12 cellular contexts compared by ENCODE assay signal in the genomic region with DNA sequence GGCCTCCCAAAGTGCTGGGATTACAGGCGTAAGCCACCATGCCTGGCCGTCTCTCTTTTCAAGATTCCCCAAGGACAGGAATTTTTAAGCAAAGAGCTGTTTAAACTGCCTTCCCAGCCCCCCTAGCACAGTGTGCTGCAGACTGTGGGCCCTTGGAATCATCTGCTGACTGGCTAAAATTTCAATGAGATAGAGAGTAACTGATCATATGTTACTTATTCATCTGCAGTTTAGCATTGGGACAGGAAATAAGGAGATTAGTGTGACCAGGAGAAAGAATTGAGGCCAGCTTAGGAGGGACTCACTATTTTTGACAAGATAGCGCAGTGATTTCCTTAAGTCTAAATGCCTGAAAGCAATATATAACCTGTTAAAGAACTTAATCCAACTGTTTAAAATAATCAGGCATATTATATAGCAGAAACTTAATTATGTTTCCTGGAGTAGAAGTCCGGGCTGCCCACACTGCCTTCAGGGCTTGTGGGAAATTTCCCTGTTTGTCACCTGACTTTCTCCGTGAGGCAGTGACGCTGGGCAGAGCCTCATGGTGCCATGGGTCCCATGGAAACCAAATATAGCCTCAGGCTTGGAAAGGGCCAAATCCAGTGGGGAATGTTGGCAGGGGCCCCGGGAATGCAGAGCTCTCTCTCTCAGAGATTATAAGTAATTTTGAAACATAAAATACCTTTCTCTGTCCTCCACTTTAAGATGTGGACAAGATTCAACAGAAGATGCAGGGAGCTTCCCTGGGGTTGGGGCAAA. TPM values are rescaled to one million over a fixed set of nuclear protein-coding genes. Genes with fewer than 3 reads are reported as not detected.
A peak's percentile ranks its signal among the peaks of the same experiment; 100 is the strongest.
DNase-seq lines count a peak whose midpoint lies in the region; ATAC-seq, FAIRE-seq and TF ChIP-seq lines count a peak whose summit lies in the region.
"Had no signal": no experiment of that assay in that cellular context is flagged by ENCODE, and none has a peak within 500 bp of the region (broad histone marks: within the 10 kb centered on the region; RNA-seq: fewer than 3 reads in every experiment).

No MANE protein-coding gene starts in this region.

- H3K27ac Mint-ChIP-seq in natural killer cell treated with Interleukin-12 subunit alpha and Interleukin-12 subunit beta and Interleukin-15 and Interleukin-18, amount 100 ng/mL, for 72 hours, result no peak overlapping the region
- H3K27ac Mint-ChIP-seq in natural killer cell (no peak overlapping the region), endothelial cell (ENCODE audit: unreplicated experiment) (no peak overlapping the region)
- H3K27ac Mint-ChIP-seq: stimulated activated naive B cell treated with anti-CD40 and anti-IgM and Interleukin-4, amounts not matched to agents 10 μg/mL and 1 μg/mL and 100 μg/mL, for 72 hours; T-helper 1 cell treated with Interleukin-12 subunit alpha and Interleukin-12 subunit beta and Interleukin-4 antibody, amounts not matched to agents 30 μg/mL and 1 μg/mL, for 36 hours had no signal

- peaks cover 10% of the 10 kb centered on the region for H3K4me1 ChIP-seq in HepG2 (ENCODE audit: insufficient read depth, low read length)

- no TSS peak for BruUV-seq in HepG2 (replicated peaks; lab: Mats Ljungman, UMichigan)

- no peaks in the 10 kb centered on the region for H4K20me1 ChIP-seq in HepG2 (ENCODE audit: insufficient read depth, low read length)

- in situ Hi-C loops in HepG2 (cut with HindIII; ENCODE audit: extremely low pct_ligation_motif_present, low pct_unique_long_range_greater_than_20kb), result no loop called here

- no peaks in the 10 kb centered on the region for H3K9me3 Mint-ChIP-seq in natural killer cell treated with Interleukin-12 subunit alpha and Interleukin-12 subunit beta and Interleukin-15 and Interleukin-18, amount 100 ng/mL, for 72 hours
- H3K9me3 Mint-ChIP-seq in natural killer cell (no peaks in the 10 kb centered on the region), endothelial cell (ENCODE audit: unreplicated experiment) (no peaks in the 10 kb centered on the region)
- H3K9me3 Mint-ChIP-seq: stimulated activated naive B cell treated with anti-CD40 and anti-IgM and Interleukin-4, amounts not matched to agents 10 μg/mL and 1 μg/mL and 100 μg/mL, for 72 hours; T-helper 1 cell treated with Interleukin-12 subunit alpha and Interleukin-12 subunit beta and Interleukin-4 antibody, amounts not matched to agents 30 μg/mL and 1 μg/mL, for 36 hours had no signal

- H3K4me2 ChIP-seq in HepG2 (ENCODE audit: low read depth, low read length), result no peak overlapping the region

- whole genome bisulfite sequencing in HepG2 (ENCODE audit: low lambda C conversion rate), result 16% methylated on average over 7 of the region's 7 CpGs

- intact Hi-C loops in natural killer cell (cut with micrococcal nuclease), result no loop called here
- intact Hi-C loops in HepG2 (cut with micrococcal nuclease; ENCODE audit: unreplicated experiment), result no loop called here

- no peak overlapping the region for H3K27ac ChIP-seq in HepG2 (ENCODE audit: extremely low read length, insufficient read depth, low read length)

- H3K4me3 Mint-ChIP-seq in natural killer cell treated with Interleukin-12 subunit alpha and Interleukin-12 subunit beta and Interleukin-15 and Interleukin-18, amount 100 ng/mL, for 72 hours, result no peak overlapping the region
- H3K4me3 Mint-ChIP-seq in natural killer cell (no peak overlapping the region), endothelial cell (ENCODE audit: unreplicated experiment) (no peak overlapping the region)
- H3K4me3 Mint-ChIP-seq: stimulated activated naive B cell treated with anti-CD40 and anti-IgM and Interleukin-4, amounts not matched to agents 10 μg/mL and 1 μg/mL and 100 μg/mL, for 72 hours; T-helper 1 cell treated with Interleukin-12 subunit alpha and Interleukin-12 subunit beta and Interleukin-4 antibody, amounts not matched to agents 30 μg/mL and 1 μg/mL, for 36 hours had no signal

- H3K9ac ChIP-seq in HepG2 (ENCODE audit: insufficient read depth, low read depth, low read length), result no peak overlapping the region

- TF ChIP-seq RAD21 in HepG2 (CRISPR knock-in tag; IDR thresholded peaks at IDR 0.05), result no peak

- no peaks in the 10 kb centered on the region for H3K4me1 Mint-ChIP-seq in natural killer cell treated with Interleukin-12 subunit alpha and Interleukin-12 subunit beta and Interleukin-15 and Interleukin-18, amount 100 ng/mL, for 72 hours (ENCODE audit: low read depth in 2 of 2)
- H3K4me1 Mint-ChIP-seq in natural killer cell (no peaks in the 10 kb centered on the region), endothelial cell (ENCODE audit: unreplicated experiment) (peaks cover 8% of the 10 kb centered on the region)

- H3K36me3 Mint-ChIP-seq in natural killer cell treated with Interleukin-12 subunit alpha and Interleukin-12 subunit beta and Interleukin-15 and Interleukin-18, amount 100 ng/mL, for 72 hours, result no peaks in the 10 kb centered on the region
- H3K36me3 Mint-ChIP-seq in natural killer cell (no peaks in the 10 kb centered on the region), endothelial cell (ENCODE audit: low read depth, unreplicated experiment) (peaks cover 4% of the 10 kb centered on the region)
- H3K36me3 Mint-ChIP-seq: stimulated activated naive B cell treated with anti-CD40 and anti-IgM and Interleukin-4, amounts not matched to agents 10 μg/mL and 1 μg/mL and 100 μg/mL, for 72 hours had no signal

- POLR2A ChIA-PET in HepG2 (lab: Yijun Ruan, JAX), result no interaction called here

- TF ChIP-seq POLR2A in HepG2 (IDR thresholded peaks at IDR 0.05; ENCODE audit: insufficient read depth in 1 of 2, low read depth in 2 of 2, low read length in 2 of 2), result no peak

- H3K4me3 ChIP-seq in bronchial epithelial cell (ENCODE audit: low read depth, low read length) (no peak overlapping the region), HepG2 (replicated peaks in 1 of 3; ENCODE audit: insufficient read depth in 1 of 3, low read depth in 2 of 3, low read length in 3 of 3) (no peak overlapping the region)

- ATAC-seq in natural killer cell treated with Interleukin-12 subunit alpha and Interleukin-12 subunit beta and Interleukin-15 and Interleukin-18, amount 100 ng/mL, for 72 hours, result no peak
- ATAC-seq in natural killer cell (no peak), HepG2 (no peak), GM21825 (IDR thresholded peaks at IDR 0.05; ENCODE audit: unreplicated experiment) (no peak), HG02571 (IDR thresholded peaks at IDR 0.05; ENCODE audit: unreplicated experiment) (no peak)
- ATAC-seq: stimulated activated naive B cell treated with anti-CD40 and anti-IgM and Interleukin-4, amounts not matched to agents 10 μg/mL and 1 μg/mL and 100 μg/mL, for 72 hours had no signal

- no peak overlapping the region for H2AFZ ChIP-seq in HepG2 (ENCODE audit: low read length)

- peak; percentile 18 for DNase-seq in natural killer cell treated with Interleukin-12 subunit alpha and Interleukin-12 subunit beta and Interleukin-15 and Interleukin-18, amount 100 ng/mL, for 72 hours (ENCODE audit: low spot score)
- DNase-seq in natural killer cell, result no peak
- peak; percentile 55 for DNase-seq in bronchial epithelial cell (ENCODE audit: low read depth)
- DNase-seq in HepG2 (ENCODE audit: low spot score), result no peak
- DNase-seq in iPS-NIHi11 (ENCODE audit: low spot score), result no peak
- DNase-seq in endothelial cell (ENCODE audit: low spot score), result no peak
- DNase-seq: activated gamma-delta T cell treated with Interleukin-2 at 50 U/mL for 16 hours; stimulated activated naive B cell treated with anti-CD40 and anti-IgM and Interleukin-4, amounts not matched to agents 10 μg/mL and 1 μg/mL and 100 μg/mL, for 72 hours had no signal

- H3K36me3 ChIP-seq in bronchial epithelial cell (ENCODE audit: control insufficient read depth, insufficient read depth, low read length) (peaks cover 1% of the 10 kb centered on the region), HepG2 (replicated peaks in 1 of 2; ENCODE audit: control insufficient read depth in 1 of 2, insufficient read depth in 2 of 2, low read length in 2 of 2) (no peaks in the 10 kb centered on the region)

- no peak for TF ChIP-seq CTCF in natural killer cell (IDR thresholded peaks at IDR 0.05)
- no peak for TF ChIP-seq CTCF in bronchial epithelial cell (IDR thresholded peaks at IDR 0.05; ENCODE audit: insufficient read depth, low read length, severe bottlenecking)
- no peak for TF ChIP-seq CTCF in HepG2 (CRISPR knock-in tag; IDR thresholded peaks at IDR 0.05)
- TF ChIP-seq CTCF in endothelial cell (IDR thresholded peaks at IDR 0.05; ENCODE audit: unreplicated experiment), result no peak

- FAIRE-seq in bronchial epithelial cell (lab: Jason Lieb, UNC) (no peak), HepG2 (lab: Jason Lieb, UNC) (no peak)

- TF ChIP-seq EP300 in HepG2 (IDR thresholded peaks at IDR 0.05; ENCODE audit: low read depth in 2 of 2, low read length in 2 of 2) (no peak), HepG2 (CRISPR knock-in tag; IDR thresholded peaks at IDR 0.05; ENCODE audit: borderline replicate concordance) (no peak)

- CTCF ChIA-PET in HepG2 (lab: Yijun Ruan, JAX; ENCODE audit: low intra/inter-chr PET ratio, low total read pairs), result no interaction called here

- no peaks in the 10 kb centered on the region for H3K79me2 ChIP-seq in HepG2 (ENCODE audit: insufficient read depth, low read length)

- H3K27me3 ChIP-seq in bronchial epithelial cell (ENCODE audit: control insufficient read depth, insufficient read depth, low read length) (no peaks in the 10 kb centered on the region), HepG2 (ENCODE audit: control insufficient read depth in 1 of 2, insufficient read depth in 2 of 2, low read length in 2 of 2) (peaks cover 7 to 61% of the 10 kb centered on the region in 2 experiments)

- H3K27me3 Mint-ChIP-seq in natural killer cell treated with Interleukin-12 subunit alpha and Interleukin-12 subunit beta and Interleukin-15 and Interleukin-18, amount 100 ng/mL, for 72 hours, result peaks cover 0 to 9% of the 10 kb centered on the region in 2 donors
- H3K27me3 Mint-ChIP-seq in natural killer cell (ENCODE audit: low read depth in 2 of 2) (peaks cover 0 to 2% of the 10 kb centered on the region in 2 donors), endothelial cell (ENCODE audit: unreplicated experiment) (peaks cover 1% of the 10 kb centered on the region)

- no peaks in the 10 kb centered on the region for H3K9me3 ChIP-seq in HepG2 (ENCODE audit: low read length)

RNA-seq across cellular contexts. Expression of gene CEBPE, which starts 22.8 kb away (rescaled TPM):
- not detected for total RNA-seq in natural killer cell treated with Interleukin-12 subunit alpha and Interleukin-12 subunit beta and Interleukin-15 and Interleukin-18, amount 100 ng/mL, for 72 hours
- not detected for total RNA-seq in natural killer cell
- total RNA-seq in bronchial epithelial cell, result not detected in 2 replicates
- total RNA-seq in HepG2 (2016; rRNA removed; fragmentation: Illumina TruSeq; extraction: Trizol), result 0.11 TPM in 1 of 2 replicates, not detected in the other
- not detected in 2 replicates for total RNA-seq in HepG2 (2016; cell fraction: cytosol; rRNA removed; fragmentation: Illumina TruSeq; extraction: Trizol; ENCODE audit: low read depth)
- total RNA-seq in HepG2 (2016; cell fraction: insoluble cytoplasmic fraction; rRNA removed; fragmentation: Illumina TruSeq; extraction: Trizol), result 0.12 TPM in 1 of 2 replicates, not detected in the other
- total RNA-seq in HepG2 (2016; cell fraction: membrane; rRNA removed; fragmentation: Illumina TruSeq; extraction: Trizol), result 0.17 TPM in 1 of 2 replicates, not detected in the other
- total RNA-seq in HepG2 (2016; cell fraction: nucleus; rRNA removed; fragmentation: Illumina TruSeq; extraction: Trizol), result not detected in 2 replicates
- polyA plus RNA-seq in HepG2 (2011; rRNA removed), result 0.09 and 0.10 TPM in 2 replicates
- 0.10 and 0.13 TPM in 2 replicates for polyA plus RNA-seq in HepG2 (2011; cell fraction: cytosol; rRNA removed)
- 0.10 TPM in 1 of 2 replicates, not detected in the other for polyA plus RNA-seq in HepG2 (2011; cell fraction: nucleus; rRNA removed)
- polyA plus RNA-seq in HepG2 (2012), result 0.09 TPM in 1 of 2 replicates, not detected in the other
- not detected in 2 replicates for polyA plus RNA-seq in HepG2 (2016; cell fraction: cytosol; fragmentation: Illumina TruSeq; extraction: Trizol; ENCODE audit: low read depth)
- not detected in 2 replicates for polyA plus RNA-seq in HepG2 (2016; cell fraction: insoluble cytoplasmic fraction; fragmentation: Illumina TruSeq; extraction: Trizol; ENCODE audit: low read depth)
- not detected in 2 replicates for polyA plus RNA-seq in HepG2 (2016; cell fraction: membrane; fragmentation: Illumina TruSeq; extraction: Trizol; ENCODE audit: low read depth)
- not detected in 2 replicates for polyA plus RNA-seq in HepG2 (2016; cell fraction: nucleus; fragmentation: Illumina TruSeq; extraction: Trizol; ENCODE audit: insufficient read depth, low read depth)
- 0.08 and 0.14 TPM in 2 replicates for polyA minus RNA-seq in HepG2 (2011; rRNA and poly(A)+ RNA removed; ENCODE audit: low replicate concordance)
- not detected in 2 replicates for polyA minus RNA-seq in HepG2 (2011; cell fraction: cytosol; rRNA and poly(A)+ RNA removed)
- not detected in 2 replicates for polyA minus RNA-seq in HepG2 (2011; cell fraction: nucleus; rRNA and poly(A)+ RNA removed)
- total RNA-seq in endothelial cell (ENCODE audit: unreplicated experiment), result not detected
- polyA plus RNA-seq: BJ had no signal

RNA-seq across cellular contexts. Expression of gene CIROP, which starts 37.1 kb away (rescaled TPM):
- not detected for total RNA-seq in natural killer cell treated with Interleukin-12 subunit alpha and Interleukin-12 subunit beta and Interleukin-15 and Interleukin-18, amount 100 ng/mL, for 72 hours
- total RNA-seq in natural killer cell, result not detected
- not detected in 2 replicates for total RNA-seq in bronchial epithelial cell
- not detected in 2 replicates for total RNA-seq in HepG2 (2016; rRNA removed; fragmentation: Illumina TruSeq; extraction: Trizol)
- not detected in 2 replicates for total RNA-seq in HepG2 (2016; cell fraction: cytosol; rRNA removed; fragmentation: Illumina TruSeq; extraction: Trizol; ENCODE audit: low read depth)
- not detected in 2 replicates for total RNA-seq in HepG2 (2016; cell fraction: insoluble cytoplasmic fraction; rRNA removed; fragmentation: Illumina TruSeq; extraction: Trizol)
- not detected in 2 replicates for total RNA-seq in HepG2 (2016; cell fraction: membrane; rRNA removed; fragmentation: Illumina TruSeq; extraction: Trizol)
- not detected in 2 replicates for total RNA-seq in HepG2 (2016; cell fraction: nucleus; rRNA removed; fragmentation: Illumina TruSeq; extraction: Trizol)
- polyA plus RNA-seq in HepG2 (2011; rRNA removed), result 0.07 and 0.14 TPM in 2 replicates
- 0.05 and 0.14 TPM in 2 replicates for polyA plus RNA-seq in HepG2 (2011; cell fraction: cytosol; rRNA removed)
- 0.18 and 0.59 TPM in 2 replicates for polyA plus RNA-seq in HepG2 (2011; cell fraction: nucleus; rRNA removed)
- 0.05 and 0.12 TPM in 2 replicates for polyA plus RNA-seq in HepG2 (2012)
- not detected in 2 replicates for polyA plus RNA-seq in HepG2 (2016; cell fraction: cytosol; fragmentation: Illumina TruSeq; extraction: Trizol; ENCODE audit: low read depth)
- polyA plus RNA-seq in HepG2 (2016; cell fraction: insoluble cytoplasmic fraction; fragmentation: Illumina TruSeq; extraction: Trizol; ENCODE audit: low read depth), result not detected in 2 replicates
- not detected in 2 replicates for polyA plus RNA-seq in HepG2 (2016; cell fraction: membrane; fragmentation: Illumina TruSeq; extraction: Trizol; ENCODE audit: low read depth)
- not detected in 2 replicates for polyA plus RNA-seq in HepG2 (2016; cell fraction: nucleus; fragmentation: Illumina TruSeq; extraction: Trizol; ENCODE audit: insufficient read depth, low read depth)
- 0.12 TPM in 1 of 2 replicates, not detected in the other for polyA minus RNA-seq in HepG2 (2011; rRNA and poly(A)+ RNA removed; ENCODE audit: low replicate concordance)
- polyA minus RNA-seq in HepG2 (2011; cell fraction: cytosol; rRNA and poly(A)+ RNA removed), result not detected in 2 replicates
- not detected in 2 replicates for polyA minus RNA-seq in HepG2 (2011; cell fraction: nucleus; rRNA and poly(A)+ RNA removed)
- not detected for total RNA-seq in endothelial cell (ENCODE audit: unreplicated experiment)

RNA-seq across cellular contexts. Expression of gene SLC7A8, which starts 41.6 kb away (rescaled TPM):
- 1 to 10 TPM in 1 of 2 donors, under 1 TPM in 1; 0.07 to 3.5 TPM for total RNA-seq in natural killer cell treated with Interleukin-12 subunit alpha and Interleukin-12 subunit beta and Interleukin-15 and Interleukin-18, amount 100 ng/mL, for 72 hours
- total RNA-seq in natural killer cell (1 to 10 TPM in 2 of 3 donors, under 1 TPM in 1; 0.42 to 1.2 (median 1.0) TPM), bronchial epithelial cell (1.1 and 9.0 TPM in 2 replicates), HepG2 (2016; rRNA removed; fragmentation: Illumina TruSeq; extraction: Trizol) (not detected in 2 replicates), endothelial cell (ENCODE audit: unreplicated experiment) (24.3 TPM)
- not detected in 2 replicates for total RNA-seq in HepG2 (2016; cell fraction: cytosol; rRNA removed; fragmentation: Illumina TruSeq; extraction: Trizol; ENCODE audit: low read depth)
- total RNA-seq in HepG2 (2016; cell fraction: insoluble cytoplasmic fraction; rRNA removed; fragmentation: Illumina TruSeq; extraction: Trizol), result not detected in 2 replicates
- not detected in 2 replicates for total RNA-seq in HepG2 (2016; cell fraction: membrane; rRNA removed; fragmentation: Illumina TruSeq; extraction: Trizol)
- total RNA-seq in HepG2 (2016; cell fraction: nucleus; rRNA removed; fragmentation: Illumina TruSeq; extraction: Trizol), result not detected in 2 replicates
- polyA plus RNA-seq in HepG2 (2011; rRNA removed), result 0.03 and 0.25 TPM in 2 replicates
- polyA plus RNA-seq in HepG2 (2011; cell fraction: cytosol; rRNA removed), result not detected in 2 replicates
- polyA plus RNA-seq in HepG2 (2011; cell fraction: nucleus; rRNA removed), result 0.03 and 0.11 TPM in 2 replicates
- polyA plus RNA-seq in HepG2 (2012), result not detected in 2 replicates
- not detected in 2 replicates for polyA plus RNA-seq in HepG2 (2016; cell fraction: cytosol; fragmentation: Illumina TruSeq; extraction: Trizol; ENCODE audit: low read depth)
- polyA plus RNA-seq in HepG2 (2016; cell fraction: insoluble cytoplasmic fraction; fragmentation: Illumina TruSeq; extraction: Trizol; ENCODE audit: low read depth), result not detected in 2 replicates
- not detected in 2 replicates for polyA plus RNA-seq in HepG2 (2016; cell fraction: membrane; fragmentation: Illumina TruSeq; extraction: Trizol; ENCODE audit: low read depth)
- polyA plus RNA-seq in HepG2 (2016; cell fraction: nucleus; fragmentation: Illumina TruSeq; extraction: Trizol; ENCODE audit: insufficient read depth, low read depth), result not detected in 2 replicates
- polyA minus RNA-seq in HepG2 (2011; rRNA and poly(A)+ RNA removed; ENCODE audit: low replicate concordance), result 1.4 TPM in 1 of 2 replicates, not detected in the other
- not detected in 2 replicates for polyA minus RNA-seq in HepG2 (2011; cell fraction: cytosol; rRNA and poly(A)+ RNA removed)
- polyA minus RNA-seq in HepG2 (2011; cell fraction: nucleus; rRNA and poly(A)+ RNA removed), result not detected in 2 replicates

RNA-seq across cellular contexts. Expression of gene C14orf119, which starts 46.6 kb away (rescaled TPM):
- total RNA-seq in natural killer cell treated with Interleukin-12 subunit alpha and Interleukin-12 subunit beta and Interleukin-15 and Interleukin-18, amount 100 ng/mL, for 72 hours, result 10 to 100 TPM; 41.2 to 55.2 TPM
- total RNA-seq in natural killer cell, result 10 to 100 TPM; 10.6 to 19.0 (median 14.7) TPM
- 51.9 and 59.1 TPM in 2 replicates for total RNA-seq in bronchial epithelial cell
- 206 and 299 TPM in 2 replicates for total RNA-seq in HepG2 (2016; rRNA removed; fragmentation: Illumina TruSeq; extraction: Trizol)
- total RNA-seq in HepG2 (2016; cell fraction: cytosol; rRNA removed; fragmentation: Illumina TruSeq; extraction: Trizol; ENCODE audit: low read depth), result 51.0 and 54.6 TPM in 2 replicates
- 204 and 326 TPM in 2 replicates for total RNA-seq in HepG2 (2016; cell fraction: insoluble cytoplasmic fraction; rRNA removed; fragmentation: Illumina TruSeq; extraction: Trizol)
- total RNA-seq in HepG2 (2016; cell fraction: membrane; rRNA removed; fragmentation: Illumina TruSeq; extraction: Trizol), result 66.2 and 72.9 TPM in 2 replicates
- 67.0 and 72.0 TPM in 2 replicates for total RNA-seq in HepG2 (2016; cell fraction: nucleus; rRNA removed; fragmentation: Illumina TruSeq; extraction: Trizol)
- polyA plus RNA-seq in HepG2 (2011; rRNA removed), result 104 and 117 TPM in 2 replicates
- 125 and 157 TPM in 2 replicates for polyA plus RNA-seq in HepG2 (2011; cell fraction: cytosol; rRNA removed)
- polyA plus RNA-seq in HepG2 (2011; cell fraction: nucleus; rRNA removed), result 52.9 and 72.4 TPM in 2 replicates
- 79.1 and 104 TPM in 2 replicates for polyA plus RNA-seq in HepG2 (2012)
- polyA plus RNA-seq in HepG2 (2016; cell fraction: cytosol; fragmentation: Illumina TruSeq; extraction: Trizol; ENCODE audit: low read depth), result 39.1 and 40.5 TPM in 2 replicates
- 290 and 316 TPM in 2 replicates for polyA plus RNA-seq in HepG2 (2016; cell fraction: insoluble cytoplasmic fraction; fragmentation: Illumina TruSeq; extraction: Trizol; ENCODE audit: low read depth)
- polyA plus RNA-seq in HepG2 (2016; cell fraction: membrane; fragmentation: Illumina TruSeq; extraction: Trizol; ENCODE audit: low read depth), result 46.1 and 51.5 TPM in 2 replicates
- 112 and 120 TPM in 2 replicates for polyA plus RNA-seq in HepG2 (2016; cell fraction: nucleus; fragmentation: Illumina TruSeq; extraction: Trizol; ENCODE audit: insufficient read depth, low read depth)
- 101 and 161 TPM in 2 replicates for polyA minus RNA-seq in HepG2 (2011; rRNA and poly(A)+ RNA removed; ENCODE audit: low replicate concordance)
- polyA minus RNA-seq in HepG2 (2011; cell fraction: cytosol; rRNA and poly(A)+ RNA removed), result 54.7 and 61.1 TPM in 2 replicates
- polyA minus RNA-seq in HepG2 (2011; cell fraction: nucleus; rRNA and poly(A)+ RNA removed), result 24.1 and 38.5 TPM in 2 replicates
- 55.2 TPM for total RNA-seq in endothelial cell (ENCODE audit: unreplicated experiment)

RNA-seq across cellular contexts. Expression of gene ACIN1, which starts 47.0 kb away (rescaled TPM):
- total RNA-seq in natural killer cell treated with Interleukin-12 subunit alpha and Interleukin-12 subunit beta and Interleukin-15 and Interleukin-18, amount 100 ng/mL, for 72 hours, result 100 to 1,000 TPM; 186 to 250 TPM
- total RNA-seq in natural killer cell, result 100 to 1,000 TPM; 321 to 395 (median 347) TPM
- 45.3 and 45.5 TPM in 2 replicates for total RNA-seq in bronchial epithelial cell
- total RNA-seq in HepG2 (2016; rRNA removed; fragmentation: Illumina TruSeq; extraction: Trizol), result 102 and 165 TPM in 2 replicates
- total RNA-seq in HepG2 (2016; cell fraction: cytosol; rRNA removed; fragmentation: Illumina TruSeq; extraction: Trizol; ENCODE audit: low read depth), result 71.3 and 71.5 TPM in 2 replicates
- total RNA-seq in HepG2 (2016; cell fraction: insoluble cytoplasmic fraction; rRNA removed; fragmentation: Illumina TruSeq; extraction: Trizol), result 79.7 and 163 TPM in 2 replicates
- 59.8 and 62.7 TPM in 2 replicates for total RNA-seq in HepG2 (2016; cell fraction: membrane; rRNA removed; fragmentation: Illumina TruSeq; extraction: Trizol)
- total RNA-seq in HepG2 (2016; cell fraction: nucleus; rRNA removed; fragmentation: Illumina TruSeq; extraction: Trizol), result 344 and 371 TPM in 2 replicates
- polyA plus RNA-seq in HepG2 (2011; rRNA removed), result 183 and 222 TPM in 2 replicates
- polyA plus RNA-seq in HepG2 (2011; cell fraction: cytosol; rRNA removed), result 64.2 and 64.8 TPM in 2 replicates
- 997 and 1,030 TPM in 2 replicates for polyA plus RNA-seq in HepG2 (2011; cell fraction: nucleus; rRNA removed)
- polyA plus RNA-seq in HepG2 (2012), result 155 and 156 TPM in 2 replicates
- polyA plus RNA-seq in HepG2 (2016; cell fraction: cytosol; fragmentation: Illumina TruSeq; extraction: Trizol; ENCODE audit: low read depth), result 17.6 and 21.0 TPM in 2 replicates
- 105 and 132 TPM in 2 replicates for polyA plus RNA-seq in HepG2 (2016; cell fraction: insoluble cytoplasmic fraction; fragmentation: Illumina TruSeq; extraction: Trizol; ENCODE audit: low read depth)
- 29.3 and 37.8 TPM in 2 replicates for polyA plus RNA-seq in HepG2 (2016; cell fraction: membrane; fragmentation: Illumina TruSeq; extraction: Trizol; ENCODE audit: low read depth)
- polyA plus RNA-seq in HepG2 (2016; cell fraction: nucleus; fragmentation: Illumina TruSeq; extraction: Trizol; ENCODE audit: insufficient read depth, low read depth), result 1,263 and 1,283 TPM in 2 replicates
- polyA minus RNA-seq in HepG2 (2011; rRNA and poly(A)+ RNA removed; ENCODE audit: low replicate concordance), result 122 and 152 TPM in 2 replicates
- 39.4 and 46.3 TPM in 2 replicates for polyA minus RNA-seq in HepG2 (2011; cell fraction: cytosol; rRNA and poly(A)+ RNA removed)
- 630 and 693 TPM in 2 replicates for polyA minus RNA-seq in HepG2 (2011; cell fraction: nucleus; rRNA and poly(A)+ RNA removed)
- 226 TPM for total RNA-seq in endothelial cell (ENCODE audit: unreplicated experiment)

Comparison
In these comparisons a context has a peak if more than half of its experiments do, and no peak if none do; other contexts are left out.
1. DNase-seq: peak in natural killer cell treated with Interleukin-12 subunit alpha and Interleukin-12 subunit beta and Interleukin-15 and Interleukin-18, amount 100 ng/mL, for 72 hours (single experiment) and bronchial epithelial cell (single experiment); none in natural killer cell (single experiment), HepG2 (single experiment), iPS-NIHi11 (single experiment) and endothelial cell (single experiment).